In genomic region chr13:24148414-24149305, GRCh38 we compare ENCODE assay signal across 9 cellular contexts. TPM values are rescaled to one million over a fixed set of nuclear protein-coding genes. Genes with fewer than 3 reads are reported as not detected.
DNase-seq lines count a peak whose midpoint lies in the region; ATAC-seq and TF ChIP-seq lines count a peak whose summit lies in the region.
"Had no signal": no experiment of that assay in that cellular context is flagged by ENCODE, and none has a peak within 500 bp of the region (broad histone marks: within the 10 kb centered on the region; RNA-seq: fewer than 3 reads in every experiment).

No MANE protein-coding gene starts in this region.

- ATAC-seq in GM21737 (IDR thresholded peaks at IDR 0.05; ENCODE audit: unreplicated experiment): no peak

- DNase-seq in HK-2 (ENCODE audit: unreplicated experiment) (peak; percentile 53), adipocyte (ENCODE audit: low read depth) (peak; percentile 96), iPS DF 4.7 (ENCODE audit: extremely low read depth, low spot score) (peak; percentile 75), stromal cell of bone marrow (ENCODE audit: low read depth) (peak; percentile 94), spleen (no peak), GM10248 (ENCODE audit: extremely low spot score) (no peak)
- DNase-seq in T-helper 2 cell treated with Interferon-gamma antibody and Interleukin-4, amounts not matched to agents 5 μg/mL and 100 μg/mL, for 36 hours (ENCODE audit: low spot score): no peak
- DNase-seq: uterus had no signal

- no peak for TF ChIP-seq CTCF in spleen (IDR thresholded peaks at IDR 0.05 in 8 of 11, conservative IDR thresholded peaks at IDR 0.05 in 3 of 11)
- TF ChIP-seq CTCF in GM10248 (IDR thresholded peaks at IDR 0.05; ENCODE audit: control extremely low read depth, extremely low read depth, low read depth, missing control alignments): no peak

- peaks cover 19% of the 10 kb centered on the region for H3K4me1 ChIP-seq in adipocyte (ENCODE audit: control insufficient read depth, insufficient read depth, low read length)
- no peaks in the 10 kb centered on the region for H3K4me1 ChIP-seq in spleen
- H3K4me1 ChIP-seq: uterus had no signal

- H3K27me3 ChIP-seq in adipocyte (replicated peaks; ENCODE audit: control insufficient read depth, insufficient read depth, low read length) (no peaks in the 10 kb centered on the region), spleen (replicated peaks in 1 of 7) (no peaks in the 10 kb centered on the region)
- H3K27me3 ChIP-seq: uterus had no signal

- 68 to 83% (median 75%) methylated on average over 7 of the region's 7 CpGs for WGBS in spleen, 5 donors

- no peak overlapping the region for H3K27ac ChIP-seq in spleen

- peak overlapping the region; percentile 43 for H3K9ac ChIP-seq in adipocyte (ENCODE audit: low read length)

- no peak for TF ChIP-seq POLR2A in spleen (IDR thresholded peaks at IDR 0.05)

- intact Hi-C loops in spleen (cut with DNase I; ENCODE audit: low total_unique reads): no loop called here

- H3K4me1 Mint-ChIP-seq in T-helper 2 cell treated with Interferon-gamma antibody and Interleukin-4, amounts not matched to agents 5 μg/mL and 100 μg/mL, for 36 hours (ENCODE audit: low read depth): no peaks in the 10 kb centered on the region

- CTCF ChIA-PET in GM10248 (lab: Yijun Ruan, JAX): interaction anchor here (1.1 to 1.2 kb wide), 2 partner anchors 9 to 31 kb away, joined by 3 to 4 read pairs; no protein-coding TSS in a partner anchor

- H3K9me3 ChIP-seq in adipocyte (ENCODE audit: control insufficient read depth, low read length): no peaks in the 10 kb centered on the region
- no peaks in the 10 kb centered on the region for H3K9me3 ChIP-seq in spleen
- H3K9me3 ChIP-seq: uterus had no signal

- no peak overlapping the region for H3K4me3 Mint-ChIP-seq in T-helper 2 cell treated with Interferon-gamma antibody and Interleukin-4, amounts not matched to agents 5 μg/mL and 100 μg/mL, for 36 hours

- no peaks in the 10 kb centered on the region for H3K36me3 ChIP-seq in adipocyte (ENCODE audit: control insufficient read depth, insufficient read depth, low read length, severe bottlenecking)
- H3K36me3 ChIP-seq in spleen: no peaks in the 10 kb centered on the region
- H3K36me3 ChIP-seq: uterus had no signal

- H3K4me3 ChIP-seq in adipocyte (ENCODE audit: low read length): peak overlapping the region; percentile 48
- H3K4me3 ChIP-seq in spleen: no peak overlapping the region
- H3K4me3 ChIP-seq: uterus had no signal

- no peaks in the 10 kb centered on the region for H3K36me3 Mint-ChIP-seq in T-helper 2 cell treated with Interferon-gamma antibody and Interleukin-4, amounts not matched to agents 5 μg/mL and 100 μg/mL, for 36 hours (ENCODE audit: low read depth)

- POLR2A ChIA-PET in GM10248 (lab: Yijun Ruan, JAX): no interaction called here

- peaks cover 19% of the 10 kb centered on the region for H3K27me3 Mint-ChIP-seq in T-helper 2 cell treated with Interferon-gamma antibody and Interleukin-4, amounts not matched to agents 5 μg/mL and 100 μg/mL, for 36 hours (ENCODE audit: low read depth)

- no peaks in the 10 kb centered on the region for H3K9me3 Mint-ChIP-seq in T-helper 2 cell treated with Interferon-gamma antibody and Interleukin-4, amounts not matched to agents 5 μg/mL and 100 μg/mL, for 36 hours

- H3K27ac Mint-ChIP-seq in T-helper 2 cell treated with Interferon-gamma antibody and Interleukin-4, amounts not matched to agents 5 μg/mL and 100 μg/mL, for 36 hours: no peak overlapping the region

RNA-seq across cellular contexts. Expression of gene SPATA13, which starts 11.9 kb away (rescaled TPM):
- 100 to 1,000 TPM; 101 to 185 (median 137) TPM for total RNA-seq in spleen
- polyA plus RNA-seq in spleen: 10 to 100 TPM; 12.0 to 47.1 (median 28.8) TPM

Comparison
In these comparisons a context has a peak if more than half of its experiments do, and no peak if none do; other contexts are left out.
1. DNase-seq: peak in HK-2 (single experiment), adipocyte (single experiment), iPS DF 4.7 (single experiment) and stromal cell of bone marrow (single experiment); none in T-helper 2 cell treated with Interferon-gamma antibody and Interleukin-4, amounts not matched to agents 5 μg/mL and 100 μg/mL, for 36 hours (single experiment), spleen (single experiment) and GM10248 (single experiment).